Comparison of ENCODE assay signal across 13 cellular contexts in genomic region chr17:12077773-12078172, GRCh38. TPM values are rescaled to one million over a fixed set of nuclear protein-coding genes. Genes with fewer than 3 reads are reported as not detected.
DNase-seq lines count a peak whose midpoint lies in the region; ATAC-seq, FAIRE-seq and TF ChIP-seq lines count a peak whose summit lies in the region.
"Had no signal": no experiment of that assay in that cellular context is flagged by ENCODE, and none has a peak within 500 bp of the region (broad histone marks: within the 10 kb centered on the region; RNA-seq: fewer than 3 reads in every experiment).

No MANE protein-coding gene starts in this region.

- H3K9me3 Mint-ChIP-seq in activated naive CD4-positive, alpha-beta T cell treated with anti-CD3 and anti-CD28 coated beads, Interleukin-2, amount 50 U/mL, for 24 hours: no peaks in the 10 kb centered on the region
- H3K9me3 Mint-ChIP-seq in activated T-helper 17 cell treated with anti-CD3 and anti-CD28 coated beads, Interleukin-2, amount 50 U/mL, for 72 hours: no peaks in the 10 kb centered on the region
- no peaks in the 10 kb centered on the region for H3K9me3 Mint-ChIP-seq in stimulated activated effector memory CD8-positive, alpha-beta T cell treated with anti-CD3 and anti-CD28 coated beads, Interleukin-12 subunit alpha, Interleukin-12 subunit beta, amount 100 ng/mL, for 72 hours

- dilution Hi-C loops in keratinocyte (cut with MboI; ENCODE audit: extremely low pct_ligation_motif_present, low sequenced_read_pairs): no loop called here

- peaks cover 35% of the 10 kb centered on the region for H3K4me1 Mint-ChIP-seq in activated naive CD4-positive, alpha-beta T cell treated with anti-CD3 and anti-CD28 coated beads, Interleukin-2, amount 50 U/mL, for 24 hours
- peaks cover 8% of the 10 kb centered on the region for H3K4me1 Mint-ChIP-seq in activated T-helper 17 cell treated with anti-CD3 and anti-CD28 coated beads, Interleukin-2, amount 50 U/mL, for 72 hours
- peaks cover 18% of the 10 kb centered on the region for H3K4me1 Mint-ChIP-seq in stimulated activated effector memory CD8-positive, alpha-beta T cell treated with anti-CD3 and anti-CD28 coated beads, Interleukin-12 subunit alpha, Interleukin-12 subunit beta, amount 100 ng/mL, for 72 hours

- H3K27ac ChIP-seq in keratinocyte (ENCODE audit: control insufficient read depth, insufficient read depth, low read length) (no peak overlapping the region), kidney (ENCODE audit: low read depth in 2 of 2, low read length in 2 of 2) (no peak overlapping the region)
- H3K27ac ChIP-seq: BLaER1 treated with 17β-estradiol and CSF1 and Interleukin-3, amounts not matched to agents 10 nM and 100 nM had no signal

- H3K4me1 ChIP-seq in keratinocyte (ENCODE audit: control insufficient read depth, extremely low read depth, insufficient read depth, low read length) (peaks cover 17% of the 10 kb centered on the region), kidney (ENCODE audit: control insufficient read depth in 1 of 2, insufficient read depth in 1 of 2, low read depth in 1 of 2, low read length in 2 of 2) (no peaks in the 10 kb centered on the region)
- H3K4me1 ChIP-seq: BLaER1 treated with 17β-estradiol and CSF1 and Interleukin-3, amounts not matched to agents 10 nM and 100 nM had no signal

- no peaks in the 10 kb centered on the region for H3K27me3 Mint-ChIP-seq in activated naive CD4-positive, alpha-beta T cell treated with anti-CD3 and anti-CD28 coated beads, Interleukin-2, amount 50 U/mL, for 24 hours
- no peaks in the 10 kb centered on the region for H3K27me3 Mint-ChIP-seq in activated T-helper 17 cell treated with anti-CD3 and anti-CD28 coated beads, Interleukin-2, amount 50 U/mL, for 72 hours
- H3K27me3 Mint-ChIP-seq: CD4-positive, CD25-positive, alpha-beta regulatory T cell had no signal

- H3K27ac Mint-ChIP-seq in activated naive CD4-positive, alpha-beta T cell treated with anti-CD3 and anti-CD28 coated beads, Interleukin-2, amount 50 U/mL, for 24 hours: peak overlapping the region; percentile 14
- peak overlapping the region; percentile 3 for H3K27ac Mint-ChIP-seq in activated T-helper 17 cell treated with anti-CD3 and anti-CD28 coated beads, Interleukin-2, amount 50 U/mL, for 72 hours
- no peak overlapping the region for H3K27ac Mint-ChIP-seq in stimulated activated effector memory CD8-positive, alpha-beta T cell treated with anti-CD3 and anti-CD28 coated beads, Interleukin-12 subunit alpha, Interleukin-12 subunit beta, amount 100 ng/mL, for 72 hours
- H3K27ac Mint-ChIP-seq: CD4-positive, CD25-positive, alpha-beta regulatory T cell had no signal

- TF ChIP-seq CTCF in keratinocyte (optimal IDR thresholded peaks at IDR 0.05 in 1 of 3, IDR thresholded peaks at IDR 0.05 in 1 of 3, conservative IDR thresholded peaks at IDR 0.05 in 1 of 3; ENCODE audit: extremely low read depth in 1 of 3, insufficient read depth in 2 of 3, low read length in 3 of 3) (no peak), kidney (IDR thresholded peaks at IDR 0.05; ENCODE audit: borderline replicate concordance, extremely low read depth, insufficient read depth) (no peak)

- FAIRE-seq in keratinocyte (lab: Jason Lieb, UNC) (peak; percentile 46), kidney (lab: Jason Lieb, UNC) (no peak)

- H2AFZ ChIP-seq in keratinocyte (ENCODE audit: control insufficient read depth, low read length): no peak overlapping the region

- ATAC-seq in activated T-helper 17 cell treated with anti-CD3 and anti-CD28 coated beads, Interleukin-2, amount 50 U/mL, for 72 hours (replicated peaks): no peak
- no peak for ATAC-seq in stimulated activated effector memory CD8-positive, alpha-beta T cell treated with anti-CD3 and anti-CD28 coated beads, Interleukin-12 subunit alpha, Interleukin-12 subunit beta, amount 100 ng/mL, for 72 hours
- ATAC-seq in GM19452 (IDR thresholded peaks at IDR 0.05; ENCODE audit: unreplicated experiment): no peak

- H3K4me3 Mint-ChIP-seq in activated naive CD4-positive, alpha-beta T cell treated with anti-CD3 and anti-CD28 coated beads, Interleukin-2, amount 50 U/mL, for 24 hours: no peak overlapping the region
- no peak overlapping the region for H3K4me3 Mint-ChIP-seq in activated T-helper 17 cell treated with anti-CD3 and anti-CD28 coated beads, Interleukin-2, amount 50 U/mL, for 72 hours
- H3K4me3 Mint-ChIP-seq in stimulated activated effector memory CD8-positive, alpha-beta T cell treated with anti-CD3 and anti-CD28 coated beads, Interleukin-12 subunit alpha, Interleukin-12 subunit beta, amount 100 ng/mL, for 72 hours: no peak overlapping the region
- H3K4me3 Mint-ChIP-seq: CD4-positive, CD25-positive, alpha-beta regulatory T cell had no signal

- H4K20me1 ChIP-seq in keratinocyte (ENCODE audit: control insufficient read depth, extremely low read depth, insufficient read depth, low read length): no peaks in the 10 kb centered on the region

- no peak overlapping the region for H3K4me3 ChIP-seq in keratinocyte (ENCODE audit: control insufficient read depth in 2 of 3, extremely low read depth in 1 of 3, insufficient read depth in 2 of 3, low read depth in 1 of 3, low read length in 3 of 3)
- no peak overlapping the region for H3K4me3 ChIP-seq in kidney (ENCODE audit: low read length in 2 of 2)
- H3K4me3 ChIP-seq: BLaER1 treated with 17β-estradiol and CSF1 and Interleukin-3, amounts not matched to agents 10 nM and 100 nM had no signal

- intact Hi-C loops in kidney (cut with DNase I): no loop called here

- peaks cover 7 to 21% of the 10 kb centered on the region in 2 experiments for H3K36me3 ChIP-seq in keratinocyte (ENCODE audit: control insufficient read depth in 2 of 2, extremely low read depth in 1 of 2, insufficient read depth in 2 of 2, low read length in 2 of 2)
- H3K36me3 ChIP-seq in kidney (ENCODE audit: control insufficient read depth in 1 of 2, insufficient read depth in 2 of 2, low read length in 2 of 2): peaks cover 0 to 6% of the 10 kb centered on the region in 2 donors

- no peaks in the 10 kb centered on the region for H3K27me3 ChIP-seq in keratinocyte (ENCODE audit: control insufficient read depth, extremely low read depth, insufficient read depth, low read length)
- H3K27me3 ChIP-seq: BLaER1 treated with 17β-estradiol and CSF1 and Interleukin-3, amounts not matched to agents 10 nM and 100 nM had no signal

- H3K9me1 ChIP-seq in keratinocyte (ENCODE audit: control insufficient read depth, extremely low read depth, insufficient read depth, low read length): no peaks in the 10 kb centered on the region

- peaks cover 36% of the 10 kb centered on the region for H3K79me2 ChIP-seq in keratinocyte (ENCODE audit: control insufficient read depth, insufficient read depth, low read length)

- no peak for DNase-seq in activated naive CD4-positive, alpha-beta T cell treated with anti-CD3 and anti-CD28 coated beads, Interleukin-2, amount 50 U/mL, for 16 hours
- DNase-seq in keratinocyte (ENCODE audit: low read depth, low spot score) (no peak), kidney (no peak)
- no peak for DNase-seq in stimulated activated effector memory CD8-positive, alpha-beta T cell treated with anti-CD3 and anti-CD28 coated beads, Interleukin-12 subunit alpha, Interleukin-12 subunit beta, amount 100 ng/mL, for 72 hours (ENCODE audit: low spot score in 2 of 2)
- DNase-seq: ACHN; Calu3; CD4-positive, CD25-positive, alpha-beta regulatory T cell; DMS 273 treated with DMSO at 0.1 percent for 48 hours; HCEC 1CT had no signal

- H3K36me3 Mint-ChIP-seq in activated naive CD4-positive, alpha-beta T cell treated with anti-CD3 and anti-CD28 coated beads, Interleukin-2, amount 50 U/mL, for 24 hours: peaks cover 41% of the 10 kb centered on the region
- H3K36me3 Mint-ChIP-seq in activated T-helper 17 cell treated with anti-CD3 and anti-CD28 coated beads, Interleukin-2, amount 50 U/mL, for 72 hours (ENCODE audit: low read depth): peaks cover 93% of the 10 kb centered on the region
- H3K36me3 Mint-ChIP-seq in stimulated activated effector memory CD8-positive, alpha-beta T cell treated with anti-CD3 and anti-CD28 coated beads, Interleukin-12 subunit alpha, Interleukin-12 subunit beta, amount 100 ng/mL, for 72 hours: peaks cover 34% of the 10 kb centered on the region

- H3K9me3 ChIP-seq in keratinocyte (ENCODE audit: control insufficient read depth, low read depth, low read length) (no peaks in the 10 kb centered on the region), kidney (ENCODE audit: control insufficient read depth in 1 of 2, low read length in 2 of 2) (no peaks in the 10 kb centered on the region)

- H3K9ac ChIP-seq in keratinocyte (ENCODE audit: control insufficient read depth, extremely low read depth, insufficient read depth, low read length) (no peak overlapping the region), kidney (ENCODE audit: low read length in 2 of 2) (no peak overlapping the region)
- H3K9ac ChIP-seq: BLaER1 treated with 17β-estradiol and CSF1 and Interleukin-3, amounts not matched to agents 10 nM and 100 nM had no signal

- H3K4me2 ChIP-seq in keratinocyte (ENCODE audit: control insufficient read depth, extremely low read depth, insufficient read depth, low read depth, low read length): no peak overlapping the region
- H3K4me2 ChIP-seq: BLaER1 treated with 17β-estradiol and CSF1 and Interleukin-3, amounts not matched to agents 10 nM and 100 nM had no signal

RNA-seq across cellular contexts. Expression of gene MAP2K4, which starts 57.1 kb away (rescaled TPM):
- 10 to 100 TPM; 22.1 to 22.7 TPM for total RNA-seq in activated T-helper 17 cell treated with anti-CD3 and anti-CD28 coated beads, Interleukin-2, amount 50 U/mL, for 72 hours
- polyA plus RNA-seq in keratinocyte: 27.7 to 37.3 TPM (median 28.7 TPM) in 3 replicates
- 107 TPM for polyA plus RNA-seq in keratinocyte (2011; ENCODE audit: low read depth)
- 20.5 and 41.7 TPM in 2 replicates for polyA plus RNA-seq in keratinocyte (2011; cell fraction: cytosol; rRNA removed)
- 25.1 and 27.6 TPM in 2 replicates for polyA plus RNA-seq in keratinocyte (2011; cell fraction: nucleus; rRNA removed)
- polyA plus RNA-seq in keratinocyte (2012; ENCODE audit: low replicate concordance): 23.8 and 24.2 TPM in 2 replicates
- polyA minus RNA-seq in keratinocyte: 9.7 to 56.5 TPM (median 36.9 TPM) in 3 replicates
- polyA minus RNA-seq in keratinocyte (2011; cell fraction: cytosol; rRNA and poly(A)+ RNA removed): 28.8 TPM
- polyA minus RNA-seq in keratinocyte (2011; cell fraction: nucleus; rRNA and poly(A)+ RNA removed): 24.4 and 44.0 TPM in 2 replicates
- total RNA-seq in kidney: 36.1 TPM
- 14.2 TPM for polyA plus RNA-seq in kidney (ENCODE audit: insufficient read depth, low read depth, low replicate concordance)
